ENCODE assay signal across 32 cellular contexts in the genomic region with DNA sequence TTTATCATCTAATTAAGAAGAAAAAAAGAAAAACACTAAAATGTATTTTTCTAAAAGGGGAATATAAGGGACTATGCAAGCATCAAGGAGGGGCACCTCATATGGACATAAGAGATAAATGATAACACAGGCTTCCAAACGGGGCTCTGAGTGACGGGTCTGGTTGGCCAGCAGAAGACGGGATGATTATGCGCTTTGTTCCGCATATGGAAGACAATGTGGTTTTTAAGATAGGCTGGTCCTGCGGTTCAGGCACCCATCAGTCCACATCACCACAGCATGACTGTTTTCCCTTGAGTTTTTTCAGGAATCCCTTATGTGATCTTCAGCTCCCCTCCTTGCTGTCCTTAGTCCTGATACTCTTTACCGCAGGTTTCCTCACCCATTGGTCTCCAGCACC.
"Had no signal": no experiment of that assay in that cellular context is flagged by ENCODE, and none has a peak within 500 bp of the region (broad histone marks: within the 10 kb centered on the region; RNA-seq: fewer than 3 reads in every experiment).

No MANE protein-coding gene starts in this region.

- H3K27me3 ChIP-seq: cardiac muscle cell, Peyer's patch had no signal

- H3K27me3 Mint-ChIP-seq: activated CD8-positive, alpha-beta memory T cell treated with anti-CD3 and anti-CD28 coated beads, Interleukin-2, amount 10 ng/mL, durations not matched to agents 7 days and 5 days; central memory CD8-positive, alpha-beta T cell had no signal

- ATAC-seq: activated CD8-positive, alpha-beta memory T cell treated with anti-CD3 and anti-CD28 coated beads, Interleukin-2, amount 10 ng/mL, durations not matched to agents 7 days and 5 days; PC-3 had no signal

- H3K36me3 ChIP-seq: cardiac muscle cell, Peyer's patch, WERI-Rb-1 had no signal

- H3K4me1 ChIP-seq: Peyer's patch had no signal

- H3K27ac ChIP-seq: cardiac muscle cell, Peyer's patch, RWPE1, WERI-Rb-1 had no signal

- H3K4me1 Mint-ChIP-seq: activated CD4-positive, alpha-beta memory T cell treated with anti-CD3 and anti-CD28 coated beads, Interleukin-2, amount 10 ng/mL, durations not matched to agents 7 days and 5 days; activated CD8-positive, alpha-beta memory T cell treated with anti-CD3 and anti-CD28 coated beads, Interleukin-2, amount 10 ng/mL, durations not matched to agents 7 days and 5 days; activated naive CD8-positive, alpha-beta T cell treated with anti-CD3 and anti-CD28 coated beads for 36 hours; central memory CD8-positive, alpha-beta T cell had no signal

- H3K4me3 Mint-ChIP-seq: activated CD4-positive, alpha-beta memory T cell treated with anti-CD3 and anti-CD28 coated beads, Interleukin-2, amount 10 ng/mL, durations not matched to agents 7 days and 5 days; activated CD8-positive, alpha-beta memory T cell treated with anti-CD3 and anti-CD28 coated beads, Interleukin-2, amount 10 ng/mL, durations not matched to agents 7 days and 5 days; activated naive CD8-positive, alpha-beta T cell treated with anti-CD3 and anti-CD28 coated beads for 36 hours; central memory CD8-positive, alpha-beta T cell had no signal

- H3K9me3 ChIP-seq: Peyer's patch had no signal

- DNase-seq: activated CD4-positive, alpha-beta memory T cell treated with anti-CD3 and anti-CD28 coated beads, Interleukin-2, amount 10 ng/mL, durations not matched to agents 7 days and 5 days; activated CD4-positive, alpha-beta T cell treated with anti-CD3 and anti-CD28 coated beads for 1 hour; activated CD4-positive, alpha-beta T cell treated with anti-CD3 and anti-CD28 coated beads for 48 hours; activated CD4-positive, CD25-positive, alpha-beta regulatory T cell; activated CD8-positive, alpha-beta memory T cell treated with anti-CD3 and anti-CD28 coated beads for 24 hours; activated CD8-positive, alpha-beta memory T cell treated with anti-CD3 and anti-CD28 coated beads, Interleukin-2, amount 10 ng/mL, durations not matched to agents 7 days and 5 days; activated CD8-positive, alpha-beta memory T cell treated with anti-CD3 and anti-CD28 coated beads, Interleukin-2, amount 50 U/mL, for 48 hours; activated effector memory CD4-positive, alpha-beta T cell treated with Interleukin-2 at 50 U/mL for 16 hours; activated naive CD4-positive, alpha-beta T cell; activated naive CD4-positive, alpha-beta T cell treated with anti-CD3 and anti-CD28 coated beads, Interleukin-2, amount 50 U/mL, for 16 hours; activated naive CD8-positive, alpha-beta T cell treated with anti-CD3 and anti-CD28 coated beads for 36 hours; activated T-cell treated with anti-CD3 and anti-CD28 coated beads, Interleukin-2, amount 50 U/mL, for 48 hours; amniotic stem cell; aorta; Karpas-422; NCI-H1105; NCI-H1417 treated with DMSO at 0.1 percent for 48 hours; NCI-H1930; NCI-H2081 treated with DMSO at 0.1 percent for 48 hours; NCI-H345; NCI-H524 treated with DMSO at 0.1 percent for 48 hours; PC-3; Peyer's patch; Right ventricle myocardium superior; SW 1271; T-helper 1 cell; T-helper 2 cell; T-helper 9 cell; WERI-Rb-1 had no signal

- H3K27ac Mint-ChIP-seq: activated CD4-positive, alpha-beta memory T cell treated with anti-CD3 and anti-CD28 coated beads, Interleukin-2, amount 10 ng/mL, durations not matched to agents 7 days and 5 days; activated CD8-positive, alpha-beta memory T cell treated with anti-CD3 and anti-CD28 coated beads, Interleukin-2, amount 10 ng/mL, durations not matched to agents 7 days and 5 days; activated naive CD8-positive, alpha-beta T cell treated with anti-CD3 and anti-CD28 coated beads for 36 hours had no signal

- H3K9me3 Mint-ChIP-seq: activated CD4-positive, alpha-beta memory T cell treated with anti-CD3 and anti-CD28 coated beads, Interleukin-2, amount 10 ng/mL, durations not matched to agents 7 days and 5 days; activated naive CD8-positive, alpha-beta T cell treated with anti-CD3 and anti-CD28 coated beads for 36 hours; central memory CD8-positive, alpha-beta T cell had no signal

- H3K4me3 ChIP-seq: cardiac muscle cell, Peyer's patch had no signal

- H3K36me3 Mint-ChIP-seq: activated CD8-positive, alpha-beta memory T cell treated with anti-CD3 and anti-CD28 coated beads, Interleukin-2, amount 10 ng/mL, durations not matched to agents 7 days and 5 days; activated naive CD8-positive, alpha-beta T cell treated with anti-CD3 and anti-CD28 coated beads for 36 hours had no signal
